Comparison of ENCODE assay signal across 1 cellular context in the genomic region with DNA sequence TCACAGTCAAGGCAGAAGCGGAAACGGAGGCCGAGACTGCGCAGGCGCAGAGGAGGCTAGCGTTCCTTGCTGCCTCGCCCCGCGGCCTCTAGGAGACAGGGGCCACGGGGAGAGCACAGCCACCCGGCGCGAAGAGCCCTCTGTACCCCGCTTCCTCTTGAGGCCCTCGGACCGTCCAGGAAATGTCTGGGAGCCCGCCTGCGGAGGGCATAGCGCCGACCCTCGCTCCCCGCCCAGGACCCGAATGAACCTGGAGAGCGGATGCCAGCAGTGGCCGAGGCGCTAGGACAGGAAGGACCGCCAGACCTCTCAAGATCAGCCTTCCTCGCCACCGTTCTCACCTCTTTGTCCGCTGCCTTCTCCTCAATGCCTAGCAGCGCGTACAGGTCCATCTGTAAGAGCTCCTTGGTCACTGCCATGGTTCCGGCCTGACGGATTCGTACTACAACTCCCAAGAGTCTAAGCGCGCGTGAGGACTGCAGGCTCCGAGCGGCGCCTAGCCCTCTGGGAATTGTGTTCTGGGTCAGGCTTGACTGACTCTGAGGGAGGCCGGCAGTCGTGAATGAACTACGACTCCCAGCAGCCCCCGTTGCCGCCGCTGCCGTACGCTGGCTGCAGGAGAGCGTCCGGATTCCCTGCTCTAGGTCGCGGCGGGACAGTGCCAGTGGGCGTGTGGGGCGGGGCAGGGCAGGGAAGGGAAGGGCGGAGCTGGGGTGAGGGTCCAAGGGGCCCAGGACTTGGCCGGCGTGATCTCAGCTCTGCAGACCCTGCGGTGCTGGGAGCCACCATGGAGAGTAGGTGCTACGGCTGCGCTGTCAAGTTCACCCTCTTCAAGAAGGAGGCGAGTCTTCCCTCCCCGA.
TF ChIP-seq lines count a peak whose summit lies in the region.

A gene with protein sequence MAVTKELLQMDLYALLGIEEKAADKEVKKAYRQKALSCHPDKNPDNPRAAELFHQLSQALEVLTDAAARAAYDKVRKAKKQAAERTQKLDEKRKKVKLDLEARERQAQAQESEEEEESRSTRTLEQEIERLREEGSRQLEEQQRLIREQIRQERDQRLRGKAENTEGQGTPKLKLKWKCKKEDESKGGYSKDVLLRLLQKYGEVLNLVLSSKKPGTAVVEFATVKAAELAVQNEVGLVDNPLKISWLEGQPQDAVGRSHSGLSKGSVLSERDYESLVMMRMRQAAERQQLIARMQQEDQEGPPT (minus strand): TSS at position 446 of the 860 bp plus-strand sequence. CDS start 27 bp downstream, at position 419.
A gene with protein sequence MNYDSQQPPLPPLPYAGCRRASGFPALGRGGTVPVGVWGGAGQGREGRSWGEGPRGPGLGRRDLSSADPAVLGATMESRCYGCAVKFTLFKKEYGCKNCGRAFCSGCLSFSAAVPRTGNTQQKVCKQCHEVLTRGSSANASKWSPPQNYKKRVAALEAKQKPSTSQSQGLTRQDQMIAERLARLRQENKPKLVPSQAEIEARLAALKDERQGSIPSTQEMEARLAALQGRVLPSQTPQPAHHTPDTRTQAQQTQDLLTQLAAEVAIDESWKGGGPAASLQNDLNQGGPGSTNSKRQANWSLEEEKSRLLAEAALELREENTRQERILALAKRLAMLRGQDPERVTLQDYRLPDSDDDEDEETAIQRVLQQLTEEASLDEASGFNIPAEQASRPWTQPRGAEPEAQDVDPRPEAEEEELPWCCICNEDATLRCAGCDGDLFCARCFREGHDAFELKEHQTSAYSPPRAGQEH (plus strand): TSS at position 62 of the 860 bp plus-strand sequence. CDS start 501 bp downstream, at position 563.

TF ChIP-seq in HepG2, 621 proteins besides CTCF, POLR2A, EP300 and RAD21 (continued from another document and continues in another):
- TF ChIP-seq, protein P1, sequence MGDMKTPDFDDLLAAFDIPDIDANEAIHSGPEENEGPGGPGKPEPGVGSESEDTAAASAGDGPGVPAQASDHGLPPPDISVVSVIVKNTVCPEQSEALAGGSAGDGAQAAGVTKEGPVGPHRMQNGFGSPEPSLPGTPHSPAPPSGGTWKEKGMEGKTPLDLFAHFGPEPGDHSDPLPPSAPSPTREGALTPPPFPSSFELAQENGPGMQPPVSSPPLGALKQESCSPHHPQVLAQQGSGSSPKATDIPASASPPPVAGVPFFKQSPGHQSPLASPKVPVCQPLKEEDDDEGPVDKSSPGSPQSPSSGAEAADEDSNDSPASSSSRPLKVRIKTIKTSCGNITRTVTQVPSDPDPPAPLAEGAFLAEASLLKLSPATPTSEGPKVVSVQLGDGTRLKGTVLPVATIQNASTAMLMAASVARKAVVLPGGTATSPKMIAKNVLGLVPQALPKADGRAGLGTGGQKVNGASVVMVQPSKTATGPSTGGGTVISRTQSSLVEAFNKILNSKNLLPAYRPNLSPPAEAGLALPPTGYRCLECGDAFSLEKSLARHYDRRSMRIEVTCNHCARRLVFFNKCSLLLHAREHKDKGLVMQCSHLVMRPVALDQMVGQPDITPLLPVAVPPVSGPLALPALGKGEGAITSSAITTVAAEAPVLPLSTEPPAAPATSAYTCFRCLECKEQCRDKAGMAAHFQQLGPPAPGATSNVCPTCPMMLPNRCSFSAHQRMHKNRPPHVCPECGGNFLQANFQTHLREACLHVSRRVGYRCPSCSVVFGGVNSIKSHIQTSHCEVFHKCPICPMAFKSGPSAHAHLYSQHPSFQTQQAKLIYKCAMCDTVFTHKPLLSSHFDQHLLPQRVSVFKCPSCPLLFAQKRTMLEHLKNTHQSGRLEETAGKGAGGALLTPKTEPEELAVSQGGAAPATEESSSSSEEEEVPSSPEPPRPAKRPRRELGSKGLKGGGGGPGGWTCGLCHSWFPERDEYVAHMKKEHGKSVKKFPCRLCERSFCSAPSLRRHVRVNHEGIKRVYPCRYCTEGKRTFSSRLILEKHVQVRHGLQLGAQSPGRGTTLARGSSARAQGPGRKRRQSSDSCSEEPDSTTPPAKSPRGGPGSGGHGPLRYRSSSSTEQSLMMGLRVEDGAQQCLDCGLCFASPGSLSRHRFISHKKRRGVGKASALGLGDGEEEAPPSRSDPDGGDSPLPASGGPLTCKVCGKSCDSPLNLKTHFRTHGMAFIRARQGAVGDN (CRISPR knock-in tag; IDR thresholded peaks at IDR 0.05): peak; percentile 92
- TF ChIP-seq AGO2 (optimal IDR thresholded peaks at IDR 0.05; ENCODE audit: low read depth, low read length): peak; percentile 71
- peak; percentile 48; the same call in 1 of the 2 replicates for TF ChIP-seq SMAD3 (CRISPR knock-in tag; IDR thresholded peaks at IDR 0.05)
- no peak; the same call in 1 of the 2 replicates for TF ChIP-seq PITX1 (CRISPR knock-in tag; IDR thresholded peaks at IDR 0.05)
- TF ChIP-seq, protein P2, sequence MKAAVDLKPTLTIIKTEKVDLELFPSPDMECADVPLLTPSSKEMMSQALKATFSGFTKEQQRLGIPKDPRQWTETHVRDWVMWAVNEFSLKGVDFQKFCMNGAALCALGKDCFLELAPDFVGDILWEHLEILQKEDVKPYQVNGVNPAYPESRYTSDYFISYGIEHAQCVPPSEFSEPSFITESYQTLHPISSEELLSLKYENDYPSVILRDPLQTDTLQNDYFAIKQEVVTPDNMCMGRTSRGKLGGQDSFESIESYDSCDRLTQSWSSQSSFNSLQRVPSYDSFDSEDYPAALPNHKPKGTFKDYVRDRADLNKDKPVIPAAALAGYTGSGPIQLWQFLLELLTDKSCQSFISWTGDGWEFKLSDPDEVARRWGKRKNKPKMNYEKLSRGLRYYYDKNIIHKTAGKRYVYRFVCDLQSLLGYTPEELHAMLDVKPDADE (CRISPR knock-in tag; IDR thresholded peaks at IDR 0.05): no peak
- TF ChIP-seq, protein P3, sequence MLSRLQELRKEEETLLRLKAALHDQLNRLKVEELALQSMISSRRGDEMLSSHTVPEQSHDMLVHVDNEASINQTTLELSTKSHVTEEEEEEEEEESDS (CRISPR knock-in tag; IDR thresholded peaks at IDR 0.05; ENCODE audit: borderline replicate concordance): no peak
- peak; percentile 36 for TF ChIP-seq RFXAP (CRISPR knock-in tag; IDR thresholded peaks at IDR 0.05; ENCODE audit: borderline replicate concordance)
- TF ChIP-seq ZNF850 (CRISPR knock-in tag; conservative IDR thresholded peaks at IDR 0.05): no peak
- no peak; the same call in 1 of the 2 replicates for TF ChIP-seq RELA (CRISPR knock-in tag; IDR thresholded peaks at IDR 0.05)
- TF ChIP-seq, protein P4, sequence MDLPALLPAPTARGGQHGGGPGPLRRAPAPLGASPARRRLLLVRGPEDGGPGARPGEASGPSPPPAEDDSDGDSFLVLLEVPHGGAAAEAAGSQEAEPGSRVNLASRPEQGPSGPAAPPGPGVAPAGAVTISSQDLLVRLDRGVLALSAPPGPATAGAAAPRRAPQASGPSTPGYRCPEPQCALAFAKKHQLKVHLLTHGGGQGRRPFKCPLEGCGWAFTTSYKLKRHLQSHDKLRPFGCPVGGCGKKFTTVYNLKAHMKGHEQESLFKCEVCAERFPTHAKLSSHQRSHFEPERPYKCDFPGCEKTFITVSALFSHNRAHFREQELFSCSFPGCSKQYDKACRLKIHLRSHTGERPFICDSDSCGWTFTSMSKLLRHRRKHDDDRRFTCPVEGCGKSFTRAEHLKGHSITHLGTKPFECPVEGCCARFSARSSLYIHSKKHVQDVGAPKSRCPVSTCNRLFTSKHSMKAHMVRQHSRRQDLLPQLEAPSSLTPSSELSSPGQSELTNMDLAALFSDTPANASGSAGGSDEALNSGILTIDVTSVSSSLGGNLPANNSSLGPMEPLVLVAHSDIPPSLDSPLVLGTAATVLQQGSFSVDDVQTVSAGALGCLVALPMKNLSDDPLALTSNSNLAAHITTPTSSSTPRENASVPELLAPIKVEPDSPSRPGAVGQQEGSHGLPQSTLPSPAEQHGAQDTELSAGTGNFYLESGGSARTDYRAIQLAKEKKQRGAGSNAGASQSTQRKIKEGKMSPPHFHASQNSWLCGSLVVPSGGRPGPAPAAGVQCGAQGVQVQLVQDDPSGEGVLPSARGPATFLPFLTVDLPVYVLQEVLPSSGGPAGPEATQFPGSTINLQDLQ (CRISPR knock-in tag; IDR thresholded peaks at IDR 0.05): no peak
- TF ChIP-seq, protein P5, sequence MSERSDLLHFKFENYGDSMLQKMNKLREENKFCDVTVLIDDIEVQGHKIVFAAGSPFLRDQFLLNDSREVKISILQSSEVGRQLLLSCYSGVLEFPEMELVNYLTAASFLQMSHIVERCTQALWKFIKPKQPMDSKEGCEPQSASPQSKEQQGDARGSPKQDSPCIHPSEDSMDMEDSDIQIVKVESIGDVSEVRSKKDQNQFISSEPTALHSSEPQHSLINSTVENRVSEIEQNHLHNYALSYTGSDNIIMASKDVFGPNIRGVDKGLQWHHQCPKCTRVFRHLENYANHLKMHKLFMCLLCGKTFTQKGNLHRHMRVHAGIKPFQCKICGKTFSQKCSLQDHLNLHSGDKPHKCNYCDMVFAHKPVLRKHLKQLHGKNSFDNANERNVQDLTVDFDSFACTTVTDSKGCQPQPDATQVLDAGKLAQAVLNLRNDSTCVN (CRISPR knock-in tag; IDR thresholded peaks at IDR 0.05; ENCODE audit: borderline replicate concordance): no peak; the same call in 1 of the 2 replicates
- no peak for TF ChIP-seq ZNF382 (CRISPR knock-in tag; IDR thresholded peaks at IDR 0.05; ENCODE audit: borderline replicate concordance)
- TF ChIP-seq ZNF460 (CRISPR knock-in tag; IDR thresholded peaks at IDR 0.05; ENCODE audit: borderline replicate concordance): no peak; the same call in 1 of the 2 replicates
- TF ChIP-seq ZNF558 (CRISPR knock-in tag; IDR thresholded peaks at IDR 0.05; ENCODE audit: borderline replicate concordance): peak; percentile 34; the same call in 1 of the 2 replicates
- TF ChIP-seq, protein P6, sequence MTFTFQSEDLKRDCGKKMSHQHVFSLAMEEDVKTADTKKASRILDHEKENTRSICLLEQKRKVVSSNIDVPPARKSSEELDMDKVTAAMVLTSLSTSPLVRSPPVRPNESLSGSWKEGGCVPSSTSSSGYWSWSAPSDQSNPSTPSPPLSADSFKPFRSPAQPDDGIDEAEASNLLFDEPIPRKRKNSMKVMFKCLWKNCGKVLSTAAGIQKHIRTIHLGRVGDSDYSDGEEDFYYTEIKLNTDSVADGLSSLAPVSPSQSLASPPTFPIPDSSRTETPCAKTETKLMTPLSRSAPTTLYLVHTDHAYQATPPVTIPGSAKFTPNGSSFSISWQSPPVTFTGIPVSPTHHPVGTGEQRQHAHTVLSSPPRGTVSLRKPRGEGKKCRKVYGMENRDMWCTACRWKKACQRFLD (CRISPR knock-in tag; IDR thresholded peaks at IDR 0.05; ENCODE audit: borderline replicate concordance): peak; percentile 60; the same call in 1 of the 2 replicates
- peak; percentile 81; the same call in 1 of the 2 replicates for TF ChIP-seq ZNF235 (CRISPR knock-in tag; IDR thresholded peaks at IDR 0.05; ENCODE audit: borderline replicate concordance)
- TF ChIP-seq, protein P7, sequence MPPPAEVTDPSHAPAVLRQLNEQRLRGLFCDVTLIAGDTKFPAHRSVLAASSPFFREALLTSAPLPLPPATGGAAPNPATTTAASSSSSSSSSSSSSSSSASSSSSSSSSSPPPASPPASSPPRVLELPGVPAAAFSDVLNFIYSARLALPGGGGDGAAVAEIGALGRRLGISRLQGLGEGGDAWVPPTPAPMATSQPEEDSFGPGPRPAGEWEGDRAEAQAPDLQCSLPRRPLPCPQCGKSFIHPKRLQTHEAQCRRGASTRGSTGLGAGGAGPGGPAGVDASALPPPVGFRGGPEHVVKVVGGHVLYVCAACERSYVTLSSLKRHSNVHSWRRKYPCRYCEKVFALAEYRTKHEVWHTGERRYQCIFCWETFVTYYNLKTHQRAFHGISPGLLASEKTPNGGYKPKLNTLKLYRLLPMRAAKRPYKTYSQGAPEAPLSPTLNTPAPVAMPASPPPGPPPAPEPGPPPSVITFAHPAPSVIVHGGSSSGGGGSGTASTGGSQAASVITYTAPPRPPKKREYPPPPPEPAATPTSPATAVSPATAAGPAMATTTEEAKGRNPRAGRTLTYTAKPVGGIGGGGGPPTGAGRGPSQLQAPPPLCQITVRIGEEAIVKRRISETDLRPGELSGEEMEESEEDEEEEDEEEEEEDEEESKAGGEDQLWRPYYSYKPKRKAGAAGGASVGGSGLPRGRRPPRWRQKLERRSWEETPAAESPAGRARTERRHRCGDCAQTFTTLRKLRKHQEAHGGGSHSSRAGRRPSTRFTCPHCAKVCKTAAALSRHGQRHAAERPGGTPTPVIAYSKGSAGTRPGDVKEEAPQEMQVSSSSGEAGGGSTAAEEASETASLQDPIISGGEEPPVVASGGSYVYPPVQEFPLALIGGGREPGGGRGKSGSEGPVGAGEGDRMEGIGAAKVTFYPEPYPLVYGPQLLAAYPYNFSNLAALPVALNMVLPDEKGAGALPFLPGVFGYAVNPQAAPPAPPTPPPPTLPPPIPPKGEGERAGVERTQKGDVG (CRISPR knock-in tag; IDR thresholded peaks at IDR 0.05; ENCODE audit: borderline replicate concordance): no peak
- TF ChIP-seq, protein P8, sequence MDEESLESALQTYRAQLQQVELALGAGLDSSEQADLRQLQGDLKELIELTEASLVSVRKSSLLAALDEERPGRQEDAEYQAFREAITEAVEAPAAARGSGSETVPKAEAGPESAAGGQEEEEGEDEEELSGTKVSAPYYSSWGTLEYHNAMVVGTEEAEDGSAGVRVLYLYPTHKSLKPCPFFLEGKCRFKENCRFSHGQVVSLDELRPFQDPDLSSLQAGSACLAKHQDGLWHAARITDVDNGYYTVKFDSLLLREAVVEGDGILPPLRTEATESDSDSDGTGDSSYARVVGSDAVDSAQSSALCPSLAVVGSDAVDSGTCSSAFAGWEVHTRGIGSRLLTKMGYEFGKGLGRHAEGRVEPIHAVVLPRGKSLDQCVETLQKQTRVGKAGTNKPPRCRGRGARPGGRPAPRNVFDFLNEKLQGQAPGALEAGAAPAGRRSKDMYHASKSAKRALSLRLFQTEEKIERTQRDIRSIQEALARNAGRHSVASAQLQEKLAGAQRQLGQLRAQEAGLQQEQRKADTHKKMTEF (CRISPR knock-in tag; IDR thresholded peaks at IDR 0.05): peak; percentile 54; the same call in 1 of the 2 replicates
- no peak for TF ChIP-seq ZFP41 (CRISPR knock-in tag; IDR thresholded peaks at IDR 0.05; ENCODE audit: borderline replicate concordance)
- peak; percentile 81 for TF ChIP-seq SAP130 (CRISPR knock-in tag; IDR thresholded peaks at IDR 0.05; ENCODE audit: low read depth)
- TF ChIP-seq, protein P9, sequence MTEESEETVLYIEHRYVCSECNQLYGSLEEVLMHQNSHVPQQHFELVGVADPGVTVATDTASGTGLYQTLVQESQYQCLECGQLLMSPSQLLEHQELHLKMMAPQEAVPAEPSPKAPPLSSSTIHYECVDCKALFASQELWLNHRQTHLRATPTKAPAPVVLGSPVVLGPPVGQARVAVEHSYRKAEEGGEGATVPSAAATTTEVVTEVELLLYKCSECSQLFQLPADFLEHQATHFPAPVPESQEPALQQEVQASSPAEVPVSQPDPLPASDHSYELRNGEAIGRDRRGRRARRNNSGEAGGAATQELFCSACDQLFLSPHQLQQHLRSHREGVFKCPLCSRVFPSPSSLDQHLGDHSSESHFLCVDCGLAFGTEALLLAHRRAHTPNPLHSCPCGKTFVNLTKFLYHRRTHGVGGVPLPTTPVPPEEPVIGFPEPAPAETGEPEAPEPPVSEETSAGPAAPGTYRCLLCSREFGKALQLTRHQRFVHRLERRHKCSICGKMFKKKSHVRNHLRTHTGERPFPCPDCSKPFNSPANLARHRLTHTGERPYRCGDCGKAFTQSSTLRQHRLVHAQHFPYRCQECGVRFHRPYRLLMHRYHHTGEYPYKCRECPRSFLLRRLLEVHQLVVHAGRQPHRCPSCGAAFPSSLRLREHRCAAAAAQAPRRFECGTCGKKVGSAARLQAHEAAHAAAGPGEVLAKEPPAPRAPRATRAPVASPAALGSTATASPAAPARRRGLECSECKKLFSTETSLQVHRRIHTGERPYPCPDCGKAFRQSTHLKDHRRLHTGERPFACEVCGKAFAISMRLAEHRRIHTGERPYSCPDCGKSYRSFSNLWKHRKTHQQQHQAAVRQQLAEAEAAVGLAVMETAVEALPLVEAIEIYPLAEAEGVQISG (CRISPR knock-in tag; IDR thresholded peaks at IDR 0.05): peak; percentile 93
